Comparison of ENCODE assay signal across 1 cellular context in the genomic region with DNA sequence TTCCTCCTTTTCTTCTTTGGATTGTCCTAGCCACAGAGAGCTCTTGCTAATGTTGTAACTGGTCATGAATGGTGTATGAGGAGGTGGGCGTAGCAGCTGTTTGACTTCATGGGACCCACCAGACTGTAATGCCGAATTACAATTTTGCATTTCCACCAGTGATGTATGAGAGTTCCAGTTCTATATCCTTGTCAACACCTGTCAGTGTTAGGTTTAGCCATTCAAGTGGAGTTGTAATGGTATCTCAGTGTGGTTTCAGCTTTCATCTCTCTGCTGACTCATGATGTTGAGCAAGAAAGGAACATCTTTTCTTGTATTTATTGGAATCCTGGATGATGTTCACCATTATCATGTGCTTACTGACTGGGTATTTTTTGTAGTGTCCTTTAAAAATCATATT.
TF ChIP-seq lines count a peak whose summit lies in the region.

No MANE protein-coding gene starts in this region.

TF ChIP-seq in WTC11, 78 proteins besides CTCF, POLR2A, EP300 and RAD21 (continued from another document):
- TF ChIP-seq, protein P1, sequence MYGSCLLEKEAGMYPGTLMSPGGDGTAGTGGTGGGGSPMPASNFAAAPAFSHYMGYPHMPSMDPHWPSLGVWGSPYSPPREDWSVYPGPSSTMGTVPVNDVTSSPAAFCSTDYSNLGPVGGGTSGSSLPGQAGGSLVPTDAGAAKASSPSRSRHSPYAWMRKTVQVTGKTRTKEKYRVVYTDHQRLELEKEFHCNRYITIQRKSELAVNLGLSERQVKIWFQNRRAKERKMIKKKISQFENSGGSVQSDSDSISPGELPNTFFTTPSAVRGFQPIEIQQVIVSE (CRISPR knock-in tag; IDR thresholded peaks at IDR 0.05; ENCODE audit: borderline replicate concordance), result no peak
- TF ChIP-seq USF1 (CRISPR knock-in tag; IDR thresholded peaks at IDR 0.05), result no peak
